ENCODE assay signal across 11 cellular contexts in genomic region chr2:1742300-1742679, GRCh38. TPM values are rescaled to one million over a fixed set of nuclear protein-coding genes. Genes with fewer than 3 reads are reported as not detected.
A peak's percentile ranks its signal among the peaks of the same experiment; 100 is the strongest.
DNase-seq lines count a peak whose midpoint lies in the region; ATAC-seq, FAIRE-seq and TF ChIP-seq lines count a peak whose summit lies in the region.
"Had no signal": no experiment of that assay in that cellular context is flagged by ENCODE, and none has a peak within 500 bp of the region (broad histone marks: within the 10 kb centered on the region; RNA-seq: fewer than 3 reads in every experiment).

No MANE protein-coding gene starts in this region.

- CTCF ChIA-PET in HepG2 (lab: Yijun Ruan, JAX; ENCODE audit: low intra/inter-chr PET ratio, low total read pairs): no interaction called here

- no peak overlapping the region for H3K4me2 ChIP-seq in HepG2 (ENCODE audit: low read depth, low read length)

- no peaks in the 10 kb centered on the region for H4K20me1 ChIP-seq in HepG2 (ENCODE audit: insufficient read depth, low read length)

- peaks cover 0 to 4% (median 0%) of the 10 kb centered on the region in 4 donors for H3K27me3 ChIP-seq in liver (ENCODE audit: control insufficient read depth in 4 of 4, insufficient read depth in 4 of 4, low read length in 3 of 4)
- H3K27me3 ChIP-seq in HepG2 (ENCODE audit: control insufficient read depth in 1 of 2, insufficient read depth in 2 of 2, low read length in 2 of 2): peaks cover 2 to 41% of the 10 kb centered on the region in 2 experiments; a peak in 4 of 5 replicates
- no peaks in the 10 kb centered on the region for H3K27me3 ChIP-seq in endodermal cell (ENCODE audit: control insufficient read depth, insufficient read depth, low read length, poor library complexity, severe bottlenecking)
- no peaks in the 10 kb centered on the region for H3K27me3 ChIP-seq in muscle layer of duodenum (ENCODE audit: low read depth, low read length)
- H3K27me3 ChIP-seq in aorta (ENCODE audit: control insufficient read depth in 1 of 2, insufficient read depth in 2 of 2, low read length in 1 of 2): no peaks in the 10 kb centered on the region

- POLR2A ChIA-PET in HepG2 (lab: Yijun Ruan, JAX): no interaction called here

- FAIRE-seq in HepG2 (lab: Jason Lieb, UNC): no peak

- H3K4me3 Mint-ChIP-seq in endodermal cell: peak overlapping the region; percentile 89

- TF ChIP-seq RAD21 in liver (IDR thresholded peaks at IDR 0.05) (no peak), HepG2 (CRISPR knock-in tag; IDR thresholded peaks at IDR 0.05) (no peak)

- TF ChIP-seq CTCF in liver (IDR thresholded peaks at IDR 0.05; ENCODE audit: low read depth, low read length, missing input control): no peak
- no peak for TF ChIP-seq CTCF in HepG2 (CRISPR knock-in tag; IDR thresholded peaks at IDR 0.05)
- TF ChIP-seq CTCF in endodermal cell (conservative IDR thresholded peaks at IDR 0.05): no peak

- TF ChIP-seq POLR2A in HepG2 (IDR thresholded peaks at IDR 0.05; ENCODE audit: insufficient read depth in 1 of 2, low read depth in 2 of 2, low read length in 2 of 2): no peak

- intact Hi-C loops in HepG2 (cut with micrococcal nuclease; ENCODE audit: unreplicated experiment) (no loop called here), aorta (cut with DNase I) (loop anchor here (1.0 to 10.0 kb wide), 5 partner anchors 11 to 149 kb away; no protein-coding TSS in a partner anchor)

- WGBS in liver: 76% methylated on average over 13 of the region's 13 CpGs
- WGBS in HepG2 (ENCODE audit: low lambda C conversion rate): 69% methylated on average over 13 of the region's 13 CpGs
- WGBS in endodermal cell (ENCODE audit: insufficient coverage in 1 of 2, insufficient read length in 1 of 2), 2 experiments: 84% methylated on average over 13 of the region's 13 CpGs
- 12 to 14% methylated on average over 13 of the region's 13 CpGs for WGBS in aorta, 2 donors

- H3K9me3 Mint-ChIP-seq in endodermal cell: no peaks in the 10 kb centered on the region

- no peaks in the 10 kb centered on the region for H3K9me3 ChIP-seq in liver (ENCODE audit: control insufficient read depth in 4 of 4, low read length in 3 of 4)
- no peaks in the 10 kb centered on the region for H3K9me3 ChIP-seq in HepG2 (ENCODE audit: low read length)
- H3K9me3 ChIP-seq in endodermal cell (ENCODE audit: control insufficient read depth, low read length): no peaks in the 10 kb centered on the region
- H3K9me3 ChIP-seq in muscle layer of duodenum (ENCODE audit: control insufficient read depth in 1 of 2, low read length in 2 of 2): no peaks in the 10 kb centered on the region
- H3K9me3 ChIP-seq in aorta (ENCODE audit: control insufficient read depth, low read length): no peaks in the 10 kb centered on the region

- no peak for DNase-seq in HepG2 (ENCODE audit: low spot score)
- no peak for DNase-seq in endodermal cell
- peak in 1 of 2 donors; percentile 39 for DNase-seq in aorta
- no peak for DNase-seq in NCI-H226
- no peak for DNase-seq in midbrain (lab: John Stamatoyannopoulos, UW)
- DNase-seq: activated CD8-positive, alpha-beta memory T cell treated with anti-CD3 and anti-CD28 coated beads, Interleukin-2, amount 10 ng/mL, durations not matched to agents 7 days and 5 days; NCI-H510A treated with DMSO at 0.1 percent for 48 hours had no signal

- H3K27ac Mint-ChIP-seq in endodermal cell: no peak overlapping the region
- H3K27ac Mint-ChIP-seq: activated CD8-positive, alpha-beta memory T cell treated with anti-CD3 and anti-CD28 coated beads, Interleukin-2, amount 10 ng/mL, durations not matched to agents 7 days and 5 days; CD14-positive monocyte had no signal

- H3K4me1 ChIP-seq in liver (ENCODE audit: control insufficient read depth in 4 of 4, insufficient read depth in 4 of 4, low read length in 3 of 4) (peaks cover 0 to 9% (median 1%) of the 10 kb centered on the region in 4 donors), HepG2 (ENCODE audit: insufficient read depth, low read length) (no peaks in the 10 kb centered on the region), endodermal cell (ENCODE audit: control insufficient read depth, insufficient read depth, low read length) (peaks cover 3% of the 10 kb centered on the region), muscle layer of duodenum (ENCODE audit: control insufficient read depth in 1 of 2, insufficient read depth in 2 of 2, low read length in 2 of 2) (peaks cover 5 to 51% of the 10 kb centered on the region in 2 donors), aorta (ENCODE audit: control insufficient read depth in 1 of 2, insufficient read depth in 2 of 2, low read length in 2 of 2) (no peaks in the 10 kb centered on the region)

- H3K4me3 ChIP-seq in liver (ENCODE audit: low read depth in 1 of 3, low read length in 3 of 3) (peak overlapping the region in 1 of 3 donors; percentile 49), HepG2 (replicated peaks in 1 of 3; ENCODE audit: insufficient read depth in 1 of 3, low read depth in 2 of 3, low read length in 3 of 3) (no peak overlapping the region), endodermal cell (ENCODE audit: low read length) (peak overlapping the region; percentile 84), muscle layer of duodenum (ENCODE audit: low read depth in 1 of 2, low read length in 2 of 2) (peak overlapping the region; percentile 52 to 76), aorta (ENCODE audit: low read length in 2 of 2) (peak overlapping the region; percentile 32 to 70)

- H3K9ac ChIP-seq in liver (ENCODE audit: low read depth in 1 of 2, low read length in 2 of 2) (no peak overlapping the region), HepG2 (ENCODE audit: insufficient read depth, low read depth, low read length) (no peak overlapping the region), endodermal cell (ENCODE audit: extremely low read depth, low read length, poor library complexity, severe bottlenecking) (peak overlapping the region; percentile 75)

- H3K4me1 Mint-ChIP-seq in endodermal cell: peaks cover 20% of the 10 kb centered on the region

- TF ChIP-seq EP300 in HepG2 (IDR thresholded peaks at IDR 0.05; ENCODE audit: low read depth in 2 of 2, low read length in 2 of 2): no peak
- TF ChIP-seq EP300 in HepG2 (CRISPR knock-in tag; IDR thresholded peaks at IDR 0.05; ENCODE audit: borderline replicate concordance): no peak

- in situ Hi-C loops in HepG2 (cut with HindIII; ENCODE audit: extremely low pct_ligation_motif_present, low pct_unique_long_range_greater_than_20kb): no loop called here

- H3K27ac ChIP-seq in liver (ENCODE audit: low read depth in 1 of 2, low read length in 2 of 2) (peak overlapping the region; percentile 64), HepG2 (ENCODE audit: extremely low read length, insufficient read depth, low read length) (no peak overlapping the region), endodermal cell (ENCODE audit: low read depth, low read length) (no peak overlapping the region), muscle layer of duodenum (ENCODE audit: low read length) (peak overlapping the region; percentile 42), aorta (ENCODE audit: low read depth in 1 of 2, low read length in 2 of 2) (peak overlapping the region; percentile 51 to 97)

- no TSS peak for BruUV-seq in HepG2 (replicated peaks; lab: Mats Ljungman, UMichigan)

- no peaks in the 10 kb centered on the region for H3K79me2 ChIP-seq in HepG2 (ENCODE audit: insufficient read depth, low read length)

- H3K36me3 ChIP-seq in liver (ENCODE audit: control insufficient read depth in 4 of 4, insufficient read depth in 3 of 4, low read depth in 1 of 4, low read length in 3 of 4) (no peaks in the 10 kb centered on the region), HepG2 (replicated peaks in 1 of 2; ENCODE audit: control insufficient read depth in 1 of 2, insufficient read depth in 2 of 2, low read length in 2 of 2) (no peaks in the 10 kb centered on the region), endodermal cell (ENCODE audit: control insufficient read depth, insufficient read depth, low read length) (peaks cover 20% of the 10 kb centered on the region), muscle layer of duodenum (ENCODE audit: control insufficient read depth in 1 of 2, insufficient read depth in 2 of 2, low read length in 2 of 2) (no peaks in the 10 kb centered on the region), aorta (ENCODE audit: control insufficient read depth in 1 of 2, insufficient read depth in 2 of 2, low read length in 1 of 2) (no peaks in the 10 kb centered on the region)

- no peak for ATAC-seq in HepG2
- ATAC-seq in aorta (ENCODE audit: low FRiP score): no peak
- ATAC-seq in GM21723 (IDR thresholded peaks at IDR 0.05; ENCODE audit: unreplicated experiment): no peak

- H3K36me3 Mint-ChIP-seq in endodermal cell (ENCODE audit: low read depth): peaks cover 16% of the 10 kb centered on the region
- H3K36me3 Mint-ChIP-seq: activated CD8-positive, alpha-beta memory T cell treated with anti-CD3 and anti-CD28 coated beads, Interleukin-2, amount 10 ng/mL, durations not matched to agents 7 days and 5 days; CD14-positive monocyte had no signal

- no peak overlapping the region for H2AFZ ChIP-seq in HepG2 (ENCODE audit: low read length)

- peaks cover 23% of the 10 kb centered on the region for H3K27me3 Mint-ChIP-seq in endodermal cell (ENCODE audit: insufficient read depth)

RNA-seq across cellular contexts. Expression of gene PXDN, which starts 2.0 kb away (rescaled TPM):
- total RNA-seq in liver (10 to 100 TPM; 19.1 to 21.5 TPM), HepG2 (2016; rRNA removed; fragmentation: Illumina TruSeq; extraction: Trizol) (not detected in 2 replicates), endodermal cell (100 to 1,000 TPM; 212 to 247 TPM), aorta (100 to 1,000 TPM; 100 to 109 TPM)
- polyA plus RNA-seq in liver (10 to 100 TPM in 1 of 2 donors, 1 to 10 TPM in 1; 4.2 to 14.7 TPM), HepG2 (2011; rRNA removed) (not detected in 2 replicates), aorta (10 to 100 TPM; 10.6 to 63.0 TPM)
- total RNA-seq in HepG2 (2016; cell fraction: cytosol; rRNA removed; fragmentation: Illumina TruSeq; extraction: Trizol; ENCODE audit: low read depth): not detected in 2 replicates
- not detected in 2 replicates for total RNA-seq in HepG2 (2016; cell fraction: insoluble cytoplasmic fraction; rRNA removed; fragmentation: Illumina TruSeq; extraction: Trizol)
- total RNA-seq in HepG2 (2016; cell fraction: membrane; rRNA removed; fragmentation: Illumina TruSeq; extraction: Trizol): not detected in 2 replicates
- total RNA-seq in HepG2 (2016; cell fraction: nucleus; rRNA removed; fragmentation: Illumina TruSeq; extraction: Trizol): not detected in 2 replicates
- 0.04 TPM in 1 of 2 replicates, not detected in the other for polyA plus RNA-seq in HepG2 (2011; cell fraction: cytosol; rRNA removed)
- polyA plus RNA-seq in HepG2 (2011; cell fraction: nucleus; rRNA removed): not detected in 2 replicates
- polyA plus RNA-seq in HepG2 (2012): not detected in 2 replicates
- not detected in 2 replicates for polyA plus RNA-seq in HepG2 (2016; cell fraction: cytosol; fragmentation: Illumina TruSeq; extraction: Trizol; ENCODE audit: low read depth)
- not detected in 2 replicates for polyA plus RNA-seq in HepG2 (2016; cell fraction: insoluble cytoplasmic fraction; fragmentation: Illumina TruSeq; extraction: Trizol; ENCODE audit: low read depth)
- not detected in 2 replicates for polyA plus RNA-seq in HepG2 (2016; cell fraction: membrane; fragmentation: Illumina TruSeq; extraction: Trizol; ENCODE audit: low read depth)
- not detected in 2 replicates for polyA plus RNA-seq in HepG2 (2016; cell fraction: nucleus; fragmentation: Illumina TruSeq; extraction: Trizol; ENCODE audit: insufficient read depth, low read depth)
- polyA minus RNA-seq in HepG2 (2011; rRNA and poly(A)+ RNA removed; ENCODE audit: low replicate concordance): 8.0 TPM in 1 of 2 replicates, not detected in the other
- 0.53 TPM in 1 of 2 replicates, not detected in the other for polyA minus RNA-seq in HepG2 (2011; cell fraction: cytosol; rRNA and poly(A)+ RNA removed)
- 0.26 TPM in 1 of 2 replicates, not detected in the other for polyA minus RNA-seq in HepG2 (2011; cell fraction: nucleus; rRNA and poly(A)+ RNA removed)
- 106 TPM for polyA plus RNA-seq in endodermal cell (2013, experiment 1 of 2)
- 104 TPM for polyA plus RNA-seq in endodermal cell (2013, experiment 2 of 2)
- polyA plus RNA-seq: CD14-positive monocyte had no signal

Comparison
In these comparisons a context has a peak if more than half of its experiments do, and no peak if none do; other contexts are left out.
1. H3K27ac ChIP-seq: peak in liver (2 of 2), muscle layer of duodenum (single experiment) and aorta (2 of 2); none in HepG2 (single experiment) and endodermal cell (single experiment).
2. RNA of gene PXDN, which starts 2.0 kb away (total RNA-seq): 212 to 247 TPM in endodermal cell, 100 to 109 TPM in aorta and 19.1 to 21.5 TPM in liver; not detected in HepG2; every median in the first group is over 10 times any median in the second.
3. H3K4me3 ChIP-seq: peak in endodermal cell (single experiment), muscle layer of duodenum (2 of 2) and aorta (2 of 2); none in HepG2 (0 of 3).